1 cellular context compared by ENCODE assay signal in genomic region chr5:32531885-32532520, GRCh38.
A peak's percentile ranks its signal among the peaks of the same experiment; 100 is the strongest.
TF ChIP-seq lines count a peak whose summit lies in the region.

No MANE protein-coding gene starts in this region.

TF ChIP-seq in HepG2, 621 proteins besides CTCF, POLR2A, EP300 and RAD21 (continued from another document and continues in another):
- TF ChIP-seq ZNF772 (CRISPR knock-in tag; IDR thresholded peaks at IDR 0.05) = no peak
- TF ChIP-seq, protein P1, sequence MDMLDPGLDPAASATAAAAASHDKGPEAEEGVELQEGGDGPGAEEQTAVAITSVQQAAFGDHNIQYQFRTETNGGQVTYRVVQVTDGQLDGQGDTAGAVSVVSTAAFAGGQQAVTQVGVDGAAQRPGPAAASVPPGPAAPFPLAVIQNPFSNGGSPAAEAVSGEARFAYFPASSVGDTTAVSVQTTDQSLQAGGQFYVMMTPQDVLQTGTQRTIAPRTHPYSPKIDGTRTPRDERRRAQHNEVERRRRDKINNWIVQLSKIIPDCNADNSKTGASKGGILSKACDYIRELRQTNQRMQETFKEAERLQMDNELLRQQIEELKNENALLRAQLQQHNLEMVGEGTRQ (IDR thresholded peaks at IDR 0.05; ENCODE audit: low read depth, low read length) = peak; percentile 57
- TF ChIP-seq, protein P1 (CRISPR knock-in tag; IDR thresholded peaks at IDR 0.05; ENCODE audit: borderline replicate concordance) = no peak
- TF ChIP-seq ELF3 (CRISPR knock-in tag; IDR thresholded peaks at IDR 0.05) = peak; percentile 13; the same call in 1 of the 2 replicates
- TF ChIP-seq NFIC (IDR thresholded peaks at IDR 0.05; ENCODE audit: low read length) = no peak
- peak; percentile 44; the same call in 1 of the 2 replicates for TF ChIP-seq RBFOX2 (IDR thresholded peaks at IDR 0.05; ENCODE audit: low read depth, low read length)
- TF ChIP-seq NCOA2 (CRISPR knock-in tag; IDR thresholded peaks at IDR 0.05) = no peak
- TF ChIP-seq HOXD1 (CRISPR knock-in tag; IDR thresholded peaks at IDR 0.05) = no peak
- TF ChIP-seq RFX1 (IDR thresholded peaks at IDR 0.05) = peak; percentile 85
- peak; percentile 55; the same call in 1 of the 2 replicates for TF ChIP-seq KAT8 (CRISPR knock-in tag; IDR thresholded peaks at IDR 0.05)
- no peak for TF ChIP-seq SMYD3 (CRISPR knock-in tag; IDR thresholded peaks at IDR 0.05)
- TF ChIP-seq FOXK2 (IDR thresholded peaks at IDR 0.05) = 0 out of 2 replicates have a peak, but pooled peaks have one; percentile 21
- TF ChIP-seq ZNF614 (CRISPR knock-in tag; IDR thresholded peaks at IDR 0.05; ENCODE audit: borderline replicate concordance) = no peak
- TF ChIP-seq NR2F1 (CRISPR knock-in tag; IDR thresholded peaks at IDR 0.05) = no peak
- 0 out of 2 replicates have a peak, but pooled peaks have one; percentile 8 for TF ChIP-seq ZSCAN31 (CRISPR knock-in tag; IDR thresholded peaks at IDR 0.05; ENCODE audit: low read depth)
- TF ChIP-seq JUNB (CRISPR knock-in tag; IDR thresholded peaks at IDR 0.05; ENCODE audit: borderline replicate concordance) = no peak
- TF ChIP-seq THAP11 (CRISPR knock-in tag; IDR thresholded peaks at IDR 0.05) = peak; percentile 5; the same call in 1 of the 2 replicates
- TF ChIP-seq SP140L (CRISPR knock-in tag; IDR thresholded peaks at IDR 0.05; ENCODE audit: borderline replicate concordance) = no peak
- TF ChIP-seq ZKSCAN1 (IDR thresholded peaks at IDR 0.05; ENCODE audit: low read length) = no peak
- TF ChIP-seq ZNF232 (CRISPR knock-in tag; IDR thresholded peaks at IDR 0.05; ENCODE audit: borderline replicate concordance) = no peak
- no peak for TF ChIP-seq GABPA (IDR thresholded peaks at IDR 0.05; ENCODE audit: low read depth, low read length)
- no peak for TF ChIP-seq GABPA (CRISPR knock-in tag; IDR thresholded peaks at IDR 0.05; ENCODE audit: low read depth)
- no peak for TF ChIP-seq ZNF12 (CRISPR knock-in tag; IDR thresholded peaks at IDR 0.05)
- no peak for TF ChIP-seq ZNF644 (CRISPR knock-in tag; IDR thresholded peaks at IDR 0.05; ENCODE audit: low read depth)
- peak; percentile 75 for TF ChIP-seq RFX3 (CRISPR knock-in tag; IDR thresholded peaks at IDR 0.05)
- TF ChIP-seq IKZF1 (IDR thresholded peaks at IDR 0.05) = no peak
- peak; percentile 36; the same call in 1 of the 2 replicates for TF ChIP-seq SIN3A (IDR thresholded peaks at IDR 0.05; ENCODE audit: borderline replicate concordance, low read depth, low read length)
- peak; percentile 54; the same call in 2 of the 3 replicates for TF ChIP-seq MXI1 (IDR thresholded peaks at IDR 0.05; ENCODE audit: borderline replicate concordance, low read depth, low read length)
- 0 out of 2 replicates have a peak, but pooled peaks have one; percentile 29 for TF ChIP-seq ZNF44 (CRISPR knock-in tag; IDR thresholded peaks at IDR 0.05)
- TF ChIP-seq, protein P2, sequence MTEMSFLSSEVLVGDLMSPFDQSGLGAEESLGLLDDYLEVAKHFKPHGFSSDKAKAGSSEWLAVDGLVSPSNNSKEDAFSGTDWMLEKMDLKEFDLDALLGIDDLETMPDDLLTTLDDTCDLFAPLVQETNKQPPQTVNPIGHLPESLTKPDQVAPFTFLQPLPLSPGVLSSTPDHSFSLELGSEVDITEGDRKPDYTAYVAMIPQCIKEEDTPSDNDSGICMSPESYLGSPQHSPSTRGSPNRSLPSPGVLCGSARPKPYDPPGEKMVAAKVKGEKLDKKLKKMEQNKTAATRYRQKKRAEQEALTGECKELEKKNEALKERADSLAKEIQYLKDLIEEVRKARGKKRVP (CRISPR knock-in tag; IDR thresholded peaks at IDR 0.05) = peak in 1 of 2 experiments; percentile 74; a peak in 1 of 4 replicates
- 0 out of 2 replicates have a peak, but pooled peaks have one; percentile 11 for TF ChIP-seq RORA (CRISPR knock-in tag; IDR thresholded peaks at IDR 0.05)
- 0 out of 2 replicates have a peak, but pooled peaks have one; percentile 1 for TF ChIP-seq DPF2 (CRISPR knock-in tag; IDR thresholded peaks at IDR 0.05; ENCODE audit: borderline replicate concordance, low read depth)
- TF ChIP-seq ZSCAN5A (CRISPR knock-in tag; IDR thresholded peaks at IDR 0.05; ENCODE audit: borderline replicate concordance) = no peak
- 0 out of 2 replicates have a peak, but pooled peaks have one; percentile 6 for TF ChIP-seq ZFP91 (CRISPR knock-in tag; IDR thresholded peaks at IDR 0.05; ENCODE audit: borderline replicate concordance)
- TF ChIP-seq ZNF350 (CRISPR knock-in tag; IDR thresholded peaks at IDR 0.05; ENCODE audit: borderline replicate concordance, low read depth) = peak; percentile 13; the same call in 1 of the 2 replicates
- TF ChIP-seq NFKBIZ (CRISPR knock-in tag; IDR thresholded peaks at IDR 0.05) = 0 out of 2 replicates have a peak, but pooled peaks have one; percentile 3
- no peak for TF ChIP-seq HNF1A (IDR thresholded peaks at IDR 0.05; ENCODE audit: low read depth)
- TF ChIP-seq HNF1A (CRISPR knock-in tag; IDR thresholded peaks at IDR 0.05; ENCODE audit: borderline replicate concordance) = no peak
- TF ChIP-seq ZNF792 (CRISPR knock-in tag; IDR thresholded peaks at IDR 0.05) = peak; percentile 16; the same call in 1 of the 2 replicates
- peak; percentile 12 for TF ChIP-seq YY1 (IDR thresholded peaks at IDR 0.05; ENCODE audit: insufficient read depth, insufficient replicate concordance, low read depth, low read length)
- no peak for TF ChIP-seq ZFAT (CRISPR knock-in tag; conservative IDR thresholded peaks at IDR 0.05)
- peak; percentile 1 for TF ChIP-seq XRCC5 (optimal IDR thresholded peaks at IDR 0.05; ENCODE audit: low read length)
- no peak for TF ChIP-seq CBX2 (IDR thresholded peaks at IDR 0.05; ENCODE audit: low read depth, low read length)
- TF ChIP-seq CBX2 (CRISPR knock-in tag; IDR thresholded peaks at IDR 0.05; ENCODE audit: low read depth) = no peak
- TF ChIP-seq ARID4A (CRISPR knock-in tag; IDR thresholded peaks at IDR 0.05; ENCODE audit: borderline replicate concordance) = peak; percentile 53; the same call in 1 of the 2 replicates
- TF ChIP-seq TFE3 (CRISPR knock-in tag; IDR thresholded peaks at IDR 0.05) = peak; percentile 4; the same call in 1 of the 2 replicates
- no peak for TF ChIP-seq ZC3H13 (CRISPR knock-in tag; IDR thresholded peaks at IDR 0.05)
- TF ChIP-seq MED1 (CRISPR knock-in tag; IDR thresholded peaks at IDR 0.05) = no peak; the same call in 1 of the 2 replicates
- TF ChIP-seq PHF21A (CRISPR knock-in tag; IDR thresholded peaks at IDR 0.05) = 0 out of 2 replicates have a peak, but pooled peaks have one; percentile 14
- TF ChIP-seq ARID2 (CRISPR knock-in tag; IDR thresholded peaks at IDR 0.05; ENCODE audit: borderline replicate concordance) = 0 out of 2 replicates have a peak, but pooled peaks have one; percentile 30
- TF ChIP-seq ZNF3 (CRISPR knock-in tag; IDR thresholded peaks at IDR 0.05) = 0 out of 2 replicates have a peak, but pooled peaks have one; percentile 2
- TF ChIP-seq PBX3 (CRISPR knock-in tag; IDR thresholded peaks at IDR 0.05; ENCODE audit: borderline replicate concordance) = no peak
